ENCODE assay signal across 24 cellular contexts in genomic region chr4:23268072-23268771, GRCh38.
"Had no signal": no experiment of that assay in that cellular context is flagged by ENCODE, and none has a peak within 500 bp of the region (broad histone marks: within the 10 kb centered on the region; RNA-seq: fewer than 3 reads in every experiment).

No MANE protein-coding gene starts in this region.

- H3K9me3 ChIP-seq: left lung, right atrium auricular region, upper lobe of right lung had no signal

- H3K4me3 ChIP-seq: cardiac muscle cell, left lung, right atrium auricular region, upper lobe of right lung had no signal

- FAIRE-seq: TTC549 had no signal

- DNase-seq: activated CD4-positive, alpha-beta memory T cell treated with anti-CD3 and anti-CD28 coated beads for 36 hours; activated CD4-positive, alpha-beta T cell treated with anti-CD3 and anti-CD28 coated beads for 36 hours; activated naive CD4-positive, alpha-beta T cell; activated naive CD8-positive, alpha-beta T cell treated with anti-CD3 and anti-CD28 coated beads, Interleukin-2, amount 10 ng/mL, durations not matched to agents 7 days and 5 days; amygdala; dermis blood vessel endothelial cell; effector memory CD8-positive, alpha-beta T cell; foreskin keratinocyte; glutamatergic neuron; hippocampal formation; islet precursor cell; left lung; nucleus accumbens; stimulated activated CD4-positive, alpha-beta T cell treated with anti-CD3 and anti-CD28 coated beads, Interleukin-12 subunit alpha, Interleukin-12 subunit beta, amount 100 ng/mL, for 4 hours; stimulated activated CD4-positive, alpha-beta T cell treated with anti-CD3 and anti-CD28 coated beads, Interleukin-1b, Interleukin-23, amount 100 ng/mL, for 48 hours; stimulated activated CD8-positive, alpha-beta memory T cell treated with anti-CD3 and anti-CD28 coated beads, Interleukin-4, amount 100 ng/mL, for 48 hours; stimulated activated naive CD4-positive, alpha-beta T cell; upper lobe of right lung had no signal

- H3K27me3 ChIP-seq: cardiac muscle cell, foreskin keratinocyte, left lung, right atrium auricular region, upper lobe of right lung had no signal

- ATAC-seq: activated CD4-positive, alpha-beta T cell treated with anti-CD3 and anti-CD28 coated beads for 36 hours; activated T-helper 17 cell treated with anti-CD3 and anti-CD28 coated beads, Interleukin-2, amount 50 U/mL, for 72 hours; effector memory CD8-positive, alpha-beta T cell; foreskin keratinocyte; left lung; natural killer cell treated with Interleukin-12 subunit alpha and Interleukin-12 subunit beta and Interleukin-15 and Interleukin-18, amount 100 ng/mL, for 72 hours; upper lobe of right lung had no signal

- H3K36me3 ChIP-seq: cardiac muscle cell, left lung, right atrium auricular region, upper lobe of right lung had no signal

- H3K27ac ChIP-seq: cardiac muscle cell, epithelial cell of prostate, foreskin keratinocyte, left lung, right atrium auricular region, upper lobe of right lung had no signal

- H3K4me1 ChIP-seq: foreskin keratinocyte, left lung, right atrium auricular region, upper lobe of right lung had no signal
